ENCODE assay signal across 6 cellular contexts in genomic region chr17:40063915-40064531, GRCh38. TPM values are rescaled to one million over a fixed set of nuclear protein-coding genes. Genes with fewer than 3 reads are reported as not detected.
DNase-seq lines count a peak whose midpoint lies in the region; TF ChIP-seq lines count a peak whose summit lies in the region.

No MANE protein-coding gene starts in this region.

- no peaks in the 10 kb centered on the region for H3K9me3 Mint-ChIP-seq in activated T-cell treated with anti-CD3 and anti-CD28 coated beads, Interleukin-2, amount 50 U/mL, for 24 hours

- H3K4me1 ChIP-seq in cardiac muscle cell (ENCODE audit: low read depth) = peaks cover 40% of the 10 kb centered on the region
- H3K4me1 ChIP-seq in stomach smooth muscle (ENCODE audit: control insufficient read depth, insufficient read depth, low read length) = peaks cover 61% of the 10 kb centered on the region

- H3K36me3 Mint-ChIP-seq in activated T-cell treated with anti-CD3 and anti-CD28 coated beads, Interleukin-2, amount 50 U/mL, for 24 hours (ENCODE audit: low read depth) = no peaks in the 10 kb centered on the region

- H3K36me3 ChIP-seq in cardiac muscle cell (no peaks in the 10 kb centered on the region), stomach smooth muscle (ENCODE audit: control insufficient read depth in 2 of 2, insufficient read depth in 2 of 2, low read length in 2 of 2) (no peaks in the 10 kb centered on the region)

- TF ChIP-seq CTCF in cardiac muscle cell (IDR thresholded peaks at IDR 0.05; ENCODE audit: low read depth, low read length) = no peak

- peak overlapping the region; percentile 64 to 73 for H3K9ac ChIP-seq in stomach smooth muscle (ENCODE audit: low read length in 2 of 2)

- H3K9me3 ChIP-seq in cardiac muscle cell (ENCODE audit: low read depth) (no peaks in the 10 kb centered on the region), stomach smooth muscle (ENCODE audit: control insufficient read depth in 2 of 2, low read length in 2 of 2) (no peaks in the 10 kb centered on the region)

- no peak for DNase-seq in activated T-cell treated with anti-CD3 and anti-CD28 coated beads, Interleukin-2, amount 50 U/mL, for 24 hours
- DNase-seq in activated T-cell treated with anti-CD3 and anti-CD28 coated beads, Interleukin-2, amount 50 U/mL, for 1 hour = no peak
- DNase-seq in cardiac muscle cell (ENCODE audit: low read depth in 1 of 2, low spot score in 1 of 2) (no peak), SHP77 (lab: John Stamatoyannopoulos, UW) (no peak), NCI-H1930 (lab: John Stamatoyannopoulos, UW) (no peak)

- H3K4me3 ChIP-seq in cardiac muscle cell (peak overlapping the region; percentile 93), stomach smooth muscle (ENCODE audit: low read length in 2 of 2) (peak overlapping the region; percentile 95)

- H3K27me3 ChIP-seq in cardiac muscle cell (no peaks in the 10 kb centered on the region), stomach smooth muscle (ENCODE audit: control insufficient read depth in 1 of 2, insufficient read depth in 2 of 2, low read length in 2 of 2) (no peaks in the 10 kb centered on the region)

- no peaks in the 10 kb centered on the region for H3K27me3 Mint-ChIP-seq in activated T-cell treated with anti-CD3 and anti-CD28 coated beads, Interleukin-2, amount 50 U/mL, for 24 hours

- peak overlapping the region; percentile 84 for H3K27ac ChIP-seq in cardiac muscle cell
- H3K27ac ChIP-seq in stomach smooth muscle (ENCODE audit: low read length) = peak overlapping the region; percentile 86

- peak overlapping the region; percentile 85 for H3K4me3 Mint-ChIP-seq in activated T-cell treated with anti-CD3 and anti-CD28 coated beads, Interleukin-2, amount 50 U/mL, for 24 hours

- peak overlapping the region; percentile 56 for H3K27ac Mint-ChIP-seq in activated T-cell treated with anti-CD3 and anti-CD28 coated beads, Interleukin-2, amount 50 U/mL, for 24 hours

- peaks cover 59% of the 10 kb centered on the region for H3K4me1 Mint-ChIP-seq in activated T-cell treated with anti-CD3 and anti-CD28 coated beads, Interleukin-2, amount 50 U/mL, for 24 hours (ENCODE audit: low read depth)

RNA-seq across cellular contexts. Expression of gene THRA, which starts 1.3 kb away (rescaled TPM):
- total RNA-seq in cardiac muscle cell = 78.1 and 87.0 TPM in 2 replicates
- polyA plus RNA-seq in cardiac muscle cell = 58.1 and 65.4 TPM in 2 replicates

RNA-seq across cellular contexts. Expression of gene MED24, which starts 9.8 kb away (rescaled TPM):
- total RNA-seq in cardiac muscle cell = 116 and 125 TPM in 2 replicates
- polyA plus RNA-seq in cardiac muscle cell = 102 and 121 TPM in 2 replicates

RNA-seq across cellular contexts. Expression of gene NR1D1, which starts 36.4 kb away (rescaled TPM):
- total RNA-seq in cardiac muscle cell = 1.2 and 3.7 TPM in 2 replicates
- polyA plus RNA-seq in cardiac muscle cell = 1.7 and 4.2 TPM in 2 replicates

RNA-seq across cellular contexts. Expression of gene CSF3, which starts 48.8 kb away (rescaled TPM):
- not detected in 2 replicates for total RNA-seq in cardiac muscle cell
- polyA plus RNA-seq in cardiac muscle cell = not detected in 2 replicates

RNA-seq across cellular contexts. Expression of gene MSL1, which starts 57.7 kb away (rescaled TPM):
- 96.8 and 104 TPM in 2 replicates for total RNA-seq in cardiac muscle cell
- polyA plus RNA-seq in cardiac muscle cell = 27.3 and 33.2 TPM in 2 replicates
